In the genomic region with DNA sequence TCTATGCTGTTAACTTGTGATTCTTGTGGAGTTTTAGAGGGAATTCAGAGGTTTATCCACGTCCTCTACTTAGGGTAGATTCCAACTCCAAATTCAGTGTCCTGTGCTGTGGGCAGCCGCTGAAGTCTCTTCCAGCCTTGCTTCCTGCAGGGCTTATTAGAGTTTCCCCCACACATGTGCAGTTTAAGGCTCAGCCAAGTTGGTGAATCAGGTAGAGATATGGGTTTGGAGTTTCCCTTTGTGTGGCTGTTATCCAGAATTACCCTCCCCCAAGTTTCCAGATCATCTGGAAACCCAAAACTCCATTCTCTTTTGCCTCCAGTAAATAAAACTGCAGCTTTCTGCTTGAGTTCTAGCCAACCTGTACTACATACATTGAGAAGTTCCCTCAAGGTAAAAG, we compare ENCODE assay signal across 28 cellular contexts.
"Had no signal": no experiment of that assay in that cellular context is flagged by ENCODE, and none has a peak within 500 bp of the region (broad histone marks: within the 10 kb centered on the region; RNA-seq: fewer than 3 reads in every experiment).

No MANE protein-coding gene starts in this region.

- H3K9me3 ChIP-seq: colonic mucosa, right atrium auricular region, tibial nerve had no signal

- H3K36me3 ChIP-seq: cardiac muscle cell, colonic mucosa, heart right ventricle, right atrium auricular region, tibial nerve had no signal

- H3K27me3 ChIP-seq: cardiac muscle cell, colonic mucosa, dorsolateral prefrontal cortex, heart right ventricle, right atrium auricular region, tibial nerve had no signal

- H3K27me3 Mint-ChIP-seq: activated CD4-positive, alpha-beta memory T cell treated with anti-CD3 and anti-CD28 coated beads, Interleukin-2, amount 10 ng/mL, durations not matched to agents 7 days and 5 days; activated CD4-positive, alpha-beta T cell treated with anti-CD3 and anti-CD28 coated beads, Interleukin-2, amount 10 ng/mL, durations not matched to agents 24 days and 14 days; activated T-helper 17 cell treated with anti-CD3 and anti-CD28 coated beads, Interleukin-2, amount 50 U/mL, for 72 hours; naive B cell; T-helper 17 cell had no signal

- DNase-seq: activated CD4-positive, alpha-beta memory T cell treated with anti-CD3 and anti-CD28 coated beads, Interleukin-2, amount 10 ng/mL, durations not matched to agents 7 days and 5 days; activated CD4-positive, alpha-beta T cell treated with anti-CD3 and anti-CD28 coated beads, Interleukin-2, amount 10 ng/mL, durations not matched to agents 24 days and 14 days; activated CD4-positive, CD25-positive, alpha-beta regulatory T cell treated with anti-CD3 and anti-CD28 coated beads, Interleukin-2, amount 50 U/mL, for 72 hours; activated gamma-delta T cell treated with Interleukin-2 at 50 U/mL for 16 hours; activated naive CD4-positive, alpha-beta T cell treated with anti-CD3 and anti-CD28 coated beads, Interleukin-2, amount 50 U/mL, for 16 hours; activated T-cell treated with anti-CD3 and anti-CD28 coated beads, Interleukin-2, amount 50 U/mL, for 4 hours; amniotic stem cell; cerebellar nuclear complex; colonic mucosa; dorsolateral prefrontal cortex; effector memory CD4-positive, alpha-beta T cell; erythroblast; foreskin melanocyte; heart right ventricle; left cardiac atrium; naive B cell; nucleus accumbens; stimulated activated CD4-positive, alpha-beta T cell treated with anti-CD3 and anti-CD28 coated beads, Interleukin-15, amount 100 ng/mL, for 24 hours; stimulated activated CD4-positive, alpha-beta T cell treated with anti-CD3 and anti-CD28 coated beads, Interleukin-2, amount 100 ng/mL, for 24 hours; stimulated activated naive CD4-positive, alpha-beta T cell treated with Interleukin-2 at 50 U/mL for 16 hours; T-helper 17 cell; T1000 had no signal

- H3K4me3 ChIP-seq: cardiac muscle cell, colonic mucosa, dorsolateral prefrontal cortex, heart right ventricle, right atrium auricular region, tibial nerve had no signal

- H3K36me3 Mint-ChIP-seq: mesothelial cell of epicardium, naive B cell had no signal

- H3K9me3 Mint-ChIP-seq: mesothelial cell of epicardium, neural crest cell had no signal

- H3K4me3 Mint-ChIP-seq: activated CD4-positive, alpha-beta memory T cell treated with anti-CD3 and anti-CD28 coated beads, Interleukin-2, amount 10 ng/mL, durations not matched to agents 7 days and 5 days; activated CD4-positive, alpha-beta T cell treated with anti-CD3 and anti-CD28 coated beads, Interleukin-2, amount 10 ng/mL, durations not matched to agents 24 days and 14 days; activated T-cell treated with anti-CD3 and anti-CD28 coated beads, Interleukin-2, amount 50 U/mL, for 4 hours; activated T-helper 17 cell treated with anti-CD3 and anti-CD28 coated beads, Interleukin-2, amount 50 U/mL, for 72 hours; mesothelial cell of epicardium; naive B cell; neural crest cell; T-helper 17 cell had no signal

- H3K4me1 Mint-ChIP-seq: activated CD4-positive, alpha-beta memory T cell treated with anti-CD3 and anti-CD28 coated beads, Interleukin-2, amount 10 ng/mL, durations not matched to agents 7 days and 5 days; activated CD4-positive, alpha-beta T cell treated with anti-CD3 and anti-CD28 coated beads, Interleukin-2, amount 10 ng/mL, durations not matched to agents 24 days and 14 days; activated T-helper 17 cell treated with anti-CD3 and anti-CD28 coated beads, Interleukin-2, amount 50 U/mL, for 72 hours; naive B cell; neural crest cell; T-helper 17 cell had no signal

- H3K27ac ChIP-seq: cardiac muscle cell, colonic mucosa, dorsolateral prefrontal cortex, heart right ventricle, right atrium auricular region, tibial nerve had no signal

- H3K27ac Mint-ChIP-seq: activated CD4-positive, alpha-beta memory T cell treated with anti-CD3 and anti-CD28 coated beads, Interleukin-2, amount 10 ng/mL, durations not matched to agents 7 days and 5 days; activated CD4-positive, alpha-beta T cell treated with anti-CD3 and anti-CD28 coated beads, Interleukin-2, amount 10 ng/mL, durations not matched to agents 24 days and 14 days; activated T-helper 17 cell treated with anti-CD3 and anti-CD28 coated beads, Interleukin-2, amount 50 U/mL, for 72 hours; mesothelial cell of epicardium; naive B cell; T-helper 17 cell had no signal

- H3K4me1 ChIP-seq: colonic mucosa, heart right ventricle, right atrium auricular region, tibial nerve had no signal
